Comparison of ENCODE assay signal across 19 cellular contexts in the genomic region with DNA sequence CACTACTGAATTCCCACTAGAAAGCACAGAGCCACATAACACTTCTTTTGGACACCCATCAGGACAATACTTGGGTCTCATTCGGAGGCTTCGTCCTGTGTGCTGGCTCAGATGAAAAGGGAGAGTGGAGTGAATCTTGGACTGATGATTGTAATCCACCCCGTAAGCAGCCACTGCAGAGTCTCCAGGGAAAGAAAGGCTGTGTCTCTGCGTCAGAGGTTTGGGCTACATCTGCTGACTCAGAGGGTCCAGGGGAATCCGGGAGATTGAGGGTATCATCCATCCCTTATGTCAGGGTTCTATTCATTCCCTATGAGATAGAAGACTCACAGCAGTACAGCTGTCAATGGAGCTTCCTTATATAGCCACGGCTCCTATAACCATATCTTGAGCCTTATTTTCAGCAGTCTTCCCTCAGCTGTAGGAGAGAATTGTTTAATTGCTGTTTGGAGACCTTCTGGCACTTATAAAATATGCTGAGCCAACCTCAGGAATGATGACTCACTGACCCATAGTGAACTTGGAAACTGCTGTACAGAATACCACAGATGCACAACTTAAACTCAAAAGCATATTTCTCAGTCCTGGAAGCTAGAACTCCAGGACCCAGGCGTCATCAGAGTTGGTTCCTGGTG.
DNase-seq lines count a peak whose midpoint lies in the region; ATAC-seq, FAIRE-seq and TF ChIP-seq lines count a peak whose summit lies in the region.
"Had no signal": no experiment of that assay in that cellular context is flagged by ENCODE, and none has a peak within 500 bp of the region (broad histone marks: within the 10 kb centered on the region; RNA-seq: fewer than 3 reads in every experiment).

No MANE protein-coding gene starts in this region.

- H3K4me1 ChIP-seq in hepatocyte (ENCODE audit: insufficient read depth) (no peaks in the 10 kb centered on the region), right cardiac atrium (ENCODE audit: control insufficient read depth, insufficient read depth, low read length) (no peaks in the 10 kb centered on the region), small intestine (ENCODE audit: control insufficient read depth in 2 of 2, insufficient read depth in 1 of 2, low read depth in 1 of 2, low read length in 1 of 2) (no peaks in the 10 kb centered on the region)
- H3K4me1 ChIP-seq: parathyroid adenoma had no signal

- no peak for ATAC-seq in right cardiac atrium
- no peak for ATAC-seq in HG02642 (IDR thresholded peaks at IDR 0.05; ENCODE audit: poor library complexity, unreplicated experiment)
- ATAC-seq: activated CD8-positive, alpha-beta memory T cell treated with anti-CD3 and anti-CD28 coated beads, Interleukin-2, amount 10 ng/mL, durations not matched to agents 7 days and 5 days; WTC11 had no signal

- no peak overlapping the region for H3K27ac ChIP-seq in hepatocyte
- H3K27ac ChIP-seq in right cardiac atrium (ENCODE audit: low read length): no peak overlapping the region
- no peak overlapping the region for H3K27ac ChIP-seq in small intestine (ENCODE audit: low read depth in 1 of 2, low read length in 1 of 2)
- H3K27ac ChIP-seq: 22Rv1, parathyroid adenoma had no signal

- no peak for FAIRE-seq in urothelium cell line (lab: Jason Lieb, UNC)
- FAIRE-seq in small intestine (lab: Jason Lieb, UNC): no peak

- WGBS in hepatocyte (ENCODE audit: low lambda C conversion rate, missing lambda C conversion rate): 70% methylated on average over 7 of the region's 7 CpGs
- 71% methylated on average over 7 of the region's 7 CpGs for WGBS in right cardiac atrium
- 72 to 73% (median 73%) methylated on average over 7 of the region's 7 CpGs for WGBS in small intestine, 3 donors

- DNase-seq in NOMO-1 treated with DMSO at 0.1 percent for 48 hours (lab: John Stamatoyannopoulos, UW; ENCODE audit: unreplicated experiment) (peak; percentile 36), NOMO-1 treated with dmso at 0.1 percent for 144 hours (lab: John Stamatoyannopoulos, UW; ENCODE audit: unreplicated experiment) (no peak), amniotic epithelial cell (ENCODE audit: low read depth) (peak; percentile 80), hepatocyte (ENCODE audit: low spot score) (peak; percentile 18), urothelium cell line (ENCODE audit: low spot score) (peak; percentile 28), right cardiac atrium (no peak), small intestine (no peak)
- DNase-seq: activated CD8-positive, alpha-beta memory T cell treated with anti-CD3 and anti-CD28 coated beads, Interleukin-2, amount 10 ng/mL, durations not matched to agents 7 days and 5 days; activated gamma-delta T cell treated with Interleukin-2 at 50 U/mL for 16 hours; CD4-positive, alpha-beta T cell; effector memory CD4-positive, alpha-beta T cell; Kasumi-1; midbrain; NCI-H2029 treated with DMSO at 0.1 percent for 48 hours; NCI-H526 had no signal

- no peak for TF ChIP-seq CTCF in hepatocyte (IDR thresholded peaks at IDR 0.05; ENCODE audit: poor library complexity)

- H3K4me3 ChIP-seq in hepatocyte (no peak overlapping the region), right cardiac atrium (ENCODE audit: low read length) (no peak overlapping the region), small intestine (ENCODE audit: low read depth in 1 of 2, low read length in 2 of 2) (no peak overlapping the region)

- intact Hi-C loops in right cardiac atrium (cut with DNase I): no loop called here

- H3K9me3 ChIP-seq in hepatocyte (ENCODE audit: low read depth) (no peaks in the 10 kb centered on the region), right cardiac atrium (ENCODE audit: control insufficient read depth, low read length) (no peaks in the 10 kb centered on the region), small intestine (ENCODE audit: control insufficient read depth, low read depth) (no peaks in the 10 kb centered on the region)

- no peak overlapping the region for H2AFZ ChIP-seq in hepatocyte
- H2AFZ ChIP-seq: parathyroid adenoma had no signal

- H3K9me2 ChIP-seq in hepatocyte (replicated peaks; ENCODE audit: insufficient read depth): no peaks in the 10 kb centered on the region

- no peaks in the 10 kb centered on the region for H3K36me3 ChIP-seq in hepatocyte (replicated peaks; ENCODE audit: insufficient read depth, low read depth)
- no peaks in the 10 kb centered on the region for H3K36me3 ChIP-seq in small intestine (ENCODE audit: control insufficient read depth in 2 of 2, insufficient read depth in 2 of 2, low read length in 2 of 2)

- no peaks in the 10 kb centered on the region for H3K27me3 ChIP-seq in hepatocyte
- no peaks in the 10 kb centered on the region for H3K27me3 ChIP-seq in right cardiac atrium (ENCODE audit: control insufficient read depth, insufficient read depth)
- H3K27me3 ChIP-seq in small intestine (ENCODE audit: control insufficient read depth in 2 of 2, insufficient read depth in 2 of 2, low read length in 2 of 2): no peaks in the 10 kb centered on the region

- H3K4me2 ChIP-seq in hepatocyte: no peak overlapping the region

- no peaks in the 10 kb centered on the region for H3K79me2 ChIP-seq in hepatocyte
- H3K79me2 ChIP-seq: parathyroid adenoma had no signal

- H4K20me1 ChIP-seq in hepatocyte (ENCODE audit: insufficient read depth, poor library complexity, severe bottlenecking): no peaks in the 10 kb centered on the region

Comparison
In these comparisons a context has a peak if more than half of its experiments do, and no peak if none do; other contexts are left out.
1. DNase-seq: peak in NOMO-1 treated with DMSO at 0.1 percent for 48 hours (single experiment), amniotic epithelial cell (single experiment), hepatocyte (single experiment) and urothelium cell line (single experiment); none in NOMO-1 treated with dmso at 0.1 percent for 144 hours (single experiment), right cardiac atrium (0 of 3) and small intestine (single experiment).